1 cellular context compared by ENCODE assay signal in genomic region chr11:32852142-32852541, GRCh38.
TF ChIP-seq lines count a peak whose summit lies in the region.

No MANE protein-coding gene starts in this region.

TF ChIP-seq in H1, 55 proteins besides CTCF, POLR2A, EP300 and RAD21:
- TF ChIP-seq CEBPB (IDR thresholded peaks at IDR 0.05; ENCODE audit: low read depth, low read length) = peak; percentile 29; the same call in 1 of the 2 replicates
- TF ChIP-seq, protein P1, sequence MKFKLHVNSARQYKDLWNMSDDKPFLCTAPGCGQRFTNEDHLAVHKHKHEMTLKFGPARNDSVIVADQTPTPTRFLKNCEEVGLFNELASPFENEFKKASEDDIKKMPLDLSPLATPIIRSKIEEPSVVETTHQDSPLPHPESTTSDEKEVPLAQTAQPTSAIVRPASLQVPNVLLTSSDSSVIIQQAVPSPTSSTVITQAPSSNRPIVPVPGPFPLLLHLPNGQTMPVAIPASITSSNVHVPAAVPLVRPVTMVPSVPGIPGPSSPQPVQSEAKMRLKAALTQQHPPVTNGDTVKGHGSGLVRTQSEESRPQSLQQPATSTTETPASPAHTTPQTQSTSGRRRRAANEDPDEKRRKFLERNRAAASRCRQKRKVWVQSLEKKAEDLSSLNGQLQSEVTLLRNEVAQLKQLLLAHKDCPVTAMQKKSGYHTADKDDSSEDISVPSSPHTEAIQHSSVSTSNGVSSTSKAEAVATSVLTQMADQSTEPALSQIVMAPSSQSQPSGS (IDR thresholded peaks at IDR 0.05; ENCODE audit: low read length) = no peak
